In the genomic region with DNA sequence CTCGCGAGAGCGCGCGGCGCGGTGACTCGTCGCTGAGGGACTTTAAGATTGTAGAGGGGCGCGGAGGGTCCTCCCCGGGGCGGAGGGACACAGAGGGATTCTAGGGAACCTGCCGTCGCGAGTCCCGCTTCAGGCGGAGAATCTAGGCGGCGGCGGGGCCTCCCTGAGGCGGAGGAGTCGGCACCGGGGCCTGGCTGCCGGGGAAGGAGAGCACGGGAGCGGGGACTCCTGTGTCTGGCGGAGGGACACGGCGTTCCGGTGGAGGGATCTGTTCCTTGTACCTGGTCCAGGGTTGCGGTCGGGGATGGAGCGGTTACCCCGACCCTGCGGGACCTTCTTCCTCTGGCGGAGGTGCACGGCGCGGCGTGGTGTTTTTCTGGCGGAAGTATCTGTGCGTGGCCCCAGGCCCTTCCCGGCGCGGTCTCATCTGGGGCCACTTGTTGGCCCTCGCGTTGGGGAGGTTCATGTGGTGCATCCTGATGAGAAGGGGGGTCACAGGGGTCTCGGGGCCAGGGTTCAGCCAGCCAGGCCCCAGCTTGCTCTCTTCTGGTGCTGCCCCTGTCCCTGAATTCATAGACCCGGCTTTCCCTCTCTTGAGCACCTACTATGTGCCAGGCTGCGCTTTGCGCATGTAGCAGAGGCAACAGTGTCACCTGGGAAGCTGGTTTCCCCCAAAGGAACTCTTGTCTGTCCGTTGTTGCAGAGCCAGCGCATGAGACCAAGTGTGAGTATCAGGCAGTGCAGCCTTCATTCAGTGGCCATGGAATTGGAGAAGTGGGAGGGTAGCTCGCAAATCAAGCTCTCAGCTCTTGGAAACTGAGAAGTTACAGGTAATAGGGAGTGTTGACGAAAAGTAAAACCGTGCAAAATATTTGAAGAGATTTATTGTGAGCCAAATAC, we compare ENCODE assay signal across 8 cellular contexts. TPM values are rescaled to one million over a fixed set of nuclear protein-coding genes. Genes with fewer than 3 reads are reported as not detected.
DNase-seq lines count a peak whose midpoint lies in the region; ATAC-seq, FAIRE-seq and TF ChIP-seq lines count a peak whose summit lies in the region.

No MANE protein-coding gene starts in this region.

- no peak for FAIRE-seq in HTR-8/SVneo (lab: Jason Lieb, UNC)

- peak overlapping the region; percentile 96 for H3K27ac Mint-ChIP-seq in Calu3 (ENCODE audit: unreplicated experiment)

- ATAC-seq in GM21381 (IDR thresholded peaks at IDR 0.05; ENCODE audit: unreplicated experiment), result peak; percentile 35

- no peaks in the 10 kb centered on the region for H3K27me3 Mint-ChIP-seq in Calu3 (ENCODE audit: unreplicated experiment)

- H3K9me3 ChIP-seq in mucosa of stomach (ENCODE audit: control insufficient read depth, low read length), result no peaks in the 10 kb centered on the region

- no peaks in the 10 kb centered on the region for H3K27me3 ChIP-seq in mucosa of stomach (ENCODE audit: control insufficient read depth, insufficient read depth, low read length)

- intact Hi-C loops in Calu3 (cut with micrococcal nuclease; ENCODE audit: unreplicated experiment), result no loop called here

- H3K4me1 Mint-ChIP-seq in Calu3 (ENCODE audit: low read depth, unreplicated experiment), result peaks cover 48% of the 10 kb centered on the region

- peaks cover 59% of the 10 kb centered on the region for H3K36me3 Mint-ChIP-seq in Calu3 (ENCODE audit: insufficient read depth, unreplicated experiment)

- H3K4me1 ChIP-seq in mucosa of stomach (ENCODE audit: control insufficient read depth, insufficient read depth, low read length), result peaks cover 17% of the 10 kb centered on the region

- CTCF ChIA-PET in Calu3 (lab: Charles Lee), result interaction anchor here (0.7 to 1.3 kb wide), 3 partner anchors 10 to 905 kb away, joined by 3 to 4 read pairs (median 3); no protein-coding TSS in a partner anchor

- BruUV-seq in Calu3 (replicated peaks; lab: Mats Ljungman, UMichigan), result TSS peak; percentile 59

- H3K36me3 ChIP-seq in mucosa of stomach (ENCODE audit: control insufficient read depth, insufficient read depth, low read length), result no peaks in the 10 kb centered on the region

- DNase-seq in Calu3, result peak; percentile 96
- peak; percentile 64 for DNase-seq in HTR-8/SVneo (ENCODE audit: insufficient read length, low spot score)
- DNase-seq in NOMO-1 treated with dmso at 0.1 percent for 144 hours (lab: John Stamatoyannopoulos, UW; ENCODE audit: unreplicated experiment), result peak; percentile 75
- peak; percentile 92 for DNase-seq in activated CD8-positive, alpha-beta memory T cell treated with anti-CD3 and anti-CD28 coated beads, Interleukin-2, amount 50 U/mL, for 48 hours
- peak; percentile 56 for DNase-seq in epithelial cell of prostate (ENCODE audit: low read depth, low spot score)
- peak; percentile 24 to 48 for DNase-seq in stimulated activated CD8-positive, alpha-beta memory T cell treated with anti-CD3 and anti-CD28 coated beads, Interleukin-7, amount 100 ng/mL, for 1 hour (ENCODE audit: low read depth in 2 of 2)

- H3K27ac ChIP-seq in epithelial cell of prostate, result peak overlapping the region; percentile 97

- TF ChIP-seq CTCF in Calu3 (IDR thresholded peaks at IDR 0.05; ENCODE audit: unreplicated experiment), result no peak

- no peaks in the 10 kb centered on the region for H3K9me3 Mint-ChIP-seq in Calu3 (ENCODE audit: low read depth, unreplicated experiment)

- peak overlapping the region; percentile 93 for H3K9ac ChIP-seq in mucosa of stomach (ENCODE audit: low read length)

- peak overlapping the region; percentile 90 for H3K4me3 ChIP-seq in mucosa of stomach (ENCODE audit: low read length)

- H3K4me3 Mint-ChIP-seq in Calu3 (ENCODE audit: low read depth, unreplicated experiment), result peak overlapping the region; percentile 91

RNA-seq across cellular contexts. Expression of gene ZKSCAN2, which starts 0.6 kb away (rescaled TPM):
- total RNA-seq in Calu3 (2022), result 8.4 and 8.7 TPM in 2 replicates

RNA-seq across cellular contexts. Expression of gene AQP8, which starts 41.5 kb away (rescaled TPM):
- not detected in 2 replicates for total RNA-seq in Calu3 (2022)

Comparison
In these comparisons a context has a peak if more than half of its experiments do, and no peak if none do; other contexts are left out.
1. Peak in every context shown above with its lines: DNase-seq, ATAC-seq, H3K4me3 ChIP-seq and H3K27ac ChIP-seq.
2. DNase-seq: peak in every context shown above with its lines; median percentile 96 in Calu3; 92 in activated CD8-positive, alpha-beta memory T cell treated with anti-CD3 and anti-CD28 coated beads, Interleukin-2, amount 50 U/mL, for 48 hours; 75 in NOMO-1 treated with dmso at 0.1 percent for 144 hours; 64 in HTR-8/SVneo; 56 in epithelial cell of prostate; 36 in stimulated activated CD8-positive, alpha-beta memory T cell treated with anti-CD3 and anti-CD28 coated beads, Interleukin-7, amount 100 ng/mL, for 1 hour.